16 cellular contexts compared by ENCODE assay signal in the genomic region with DNA sequence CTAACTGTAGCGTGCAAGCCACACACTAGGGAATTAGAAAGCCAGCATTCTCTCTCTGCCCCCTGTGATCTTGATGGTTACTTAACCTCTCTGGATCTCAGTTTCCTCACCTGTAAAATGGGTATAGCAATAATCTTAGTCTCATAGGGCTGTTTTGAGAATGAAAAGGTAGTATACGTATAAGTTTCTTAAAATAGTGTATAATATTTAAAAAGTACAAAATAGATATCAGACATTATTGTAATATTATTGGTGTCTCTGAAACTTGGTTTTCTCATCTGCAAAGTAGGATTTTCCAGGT.
DNase-seq lines count a peak whose midpoint lies in the region; TF ChIP-seq lines count a peak whose summit lies in the region.
"Had no signal": no experiment of that assay in that cellular context is flagged by ENCODE, and none has a peak within 500 bp of the region (broad histone marks: within the 10 kb centered on the region; RNA-seq: fewer than 3 reads in every experiment).

No MANE protein-coding gene starts in this region.

- H3K9me3 Mint-ChIP-seq in progenitor cell of endocrine pancreas (ENCODE audit: low read depth), result no peaks in the 10 kb centered on the region
- H3K9me3 Mint-ChIP-seq: GM23338, H9 had no signal

- H3K4me1 Mint-ChIP-seq in progenitor cell of endocrine pancreas (ENCODE audit: low read depth), result peaks cover 28% of the 10 kb centered on the region

- TF ChIP-seq CTCF in dorsolateral prefrontal cortex (IDR thresholded peaks at IDR 0.05 in 54 of 56, conservative IDR thresholded peaks at IDR 0.05 in 2 of 56; ENCODE audit: low read depth in 1 of 56, partially characterized antibody in 56 of 56), result no peak
- no peak for TF ChIP-seq CTCF in uterus (IDR thresholded peaks at IDR 0.05)
- TF ChIP-seq CTCF in progenitor cell of endocrine pancreas (IDR thresholded peaks at IDR 0.05; ENCODE audit: unreplicated experiment), result no peak

- no peak for TF ChIP-seq POLR2A in uterus (IDR thresholded peaks at IDR 0.05)

- H3K4me1 ChIP-seq in Karpas-422 (ENCODE audit: low read length) (peaks cover 96% of the 10 kb centered on the region), trophoblast cell (ENCODE audit: control insufficient read depth in 1 of 2, insufficient read depth in 2 of 2, low read length in 2 of 2) (peaks cover 5 to 14% of the 10 kb centered on the region in 2 experiments), uterus (no peaks in the 10 kb centered on the region)
- H3K4me1 ChIP-seq: BE2C had no signal

- H3K27me3 Mint-ChIP-seq in progenitor cell of endocrine pancreas, result no peaks in the 10 kb centered on the region
- H3K27me3 Mint-ChIP-seq: CD4-positive, alpha-beta memory T cell had no signal

- no peaks in the 10 kb centered on the region for H3K9me2 ChIP-seq in Karpas-422 (replicated peaks; ENCODE audit: insufficient read depth, low read length)

- H2AK5ac ChIP-seq in trophoblast cell (ENCODE audit: low read length), result no peak overlapping the region

- DNase-seq in Karpas-422 (no peak), dorsolateral prefrontal cortex (no peak), trophoblast cell (no peak), uterus (no peak), progenitor cell of endocrine pancreas (ENCODE audit: low spot score, unreplicated experiment) (no peak), T1000 (lab: John Stamatoyannopoulos, UW) (no peak), DMS 273 treated with DMSO at 0.1 percent for 48 hours (lab: John Stamatoyannopoulos, UW) (no peak)
- DNase-seq: BE2C; CD4-positive, alpha-beta memory T cell; COR-L47; DND-41; GDM1; H9 had no signal

- H4K91ac ChIP-seq in trophoblast cell (ENCODE audit: low read depth, low read length), result no peak overlapping the region

- no peak overlapping the region for H3K27ac Mint-ChIP-seq in progenitor cell of endocrine pancreas
- H3K27ac Mint-ChIP-seq: CD4-positive, alpha-beta memory T cell; GM23338; H9 had no signal

- peak overlapping the region; percentile 82; the same call in 1 of the 2 replicates for H3K9ac ChIP-seq in Karpas-422 (ENCODE audit: low read length)
- no peak overlapping the region for H3K9ac ChIP-seq in trophoblast cell (ENCODE audit: low read length)

- 0 out of 2 replicates have a peak overlapping the region, but pooled peaks have one; percentile 76 for H2AFZ ChIP-seq in Karpas-422 (ENCODE audit: low read length)
- H2AFZ ChIP-seq in trophoblast cell (ENCODE audit: insufficient read depth, low read length, poor library complexity), result no peak overlapping the region
- H2AFZ ChIP-seq: GM23338 had no signal

- peak overlapping the region; percentile 100 for H3K27ac ChIP-seq in Karpas-422 (ENCODE audit: low read length)
- peak overlapping the region; percentile 85 for H3K27ac ChIP-seq in angular gyrus (ENCODE audit: low read depth, low read length)
- peak overlapping the region in 55 of 59 donors; percentile 4 to 94 (median 84) for H3K27ac ChIP-seq in dorsolateral prefrontal cortex
- H3K27ac ChIP-seq in trophoblast cell (ENCODE audit: low read depth, low read length), result no peak overlapping the region
- H3K27ac ChIP-seq in uterus, result no peak overlapping the region
- H3K27ac ChIP-seq: C4-2B had no signal

- H3K4me3 ChIP-seq in Karpas-422 (ENCODE audit: low read length) (no peak overlapping the region), dorsolateral prefrontal cortex (peak overlapping the region in 24 of 59 donors; percentile 16 to 65 (median 46)), trophoblast cell (ENCODE audit: low read depth, low read length) (no peak overlapping the region), uterus (no peak overlapping the region)
- H3K4me3 ChIP-seq: GM23338 had no signal

- H3K36me3 ChIP-seq in Karpas-422 (ENCODE audit: insufficient read depth, low read length), result no peaks in the 10 kb centered on the region
- H3K36me3 ChIP-seq in trophoblast cell (ENCODE audit: control insufficient read depth in 1 of 2, insufficient read depth in 2 of 2, low read length in 2 of 2), result peaks cover 2 to 6% of the 10 kb centered on the region in 2 experiments
- no peaks in the 10 kb centered on the region for H3K36me3 ChIP-seq in uterus
- H3K36me3 ChIP-seq: BE2C had no signal

- H2BK120ac ChIP-seq in trophoblast cell (ENCODE audit: insufficient read depth, low read length, poor library complexity), result no peak overlapping the region

- WGBS in trophoblast cell (ENCODE audit: extremely low coverage, insufficient coverage, insufficient read length), result no CpG with 5 or more reads among the region's 2 CpGs

- H4K12ac ChIP-seq in trophoblast cell (ENCODE audit: low read depth, low read length), result no peak overlapping the region

- no peak overlapping the region for H2BK5ac ChIP-seq in trophoblast cell (ENCODE audit: low read depth, low read length, poor library complexity)

- H3K23ac ChIP-seq in trophoblast cell (ENCODE audit: low read length), result no peak overlapping the region

- no peak overlapping the region for H4K8ac ChIP-seq in trophoblast cell (ENCODE audit: low read depth, low read length)

- H3K36me3 Mint-ChIP-seq in progenitor cell of endocrine pancreas (ENCODE audit: insufficient read depth), result peaks cover 2% of the 10 kb centered on the region
- H3K36me3 Mint-ChIP-seq: CD4-positive, alpha-beta memory T cell had no signal

- H3K79me1 ChIP-seq in trophoblast cell (ENCODE audit: low read length), result no peaks in the 10 kb centered on the region

- H3K9me3 ChIP-seq in Karpas-422 (ENCODE audit: low read length) (no peaks in the 10 kb centered on the region), trophoblast cell (ENCODE audit: insufficient read depth, low read depth, low read length) (no peaks in the 10 kb centered on the region), uterus (no peaks in the 10 kb centered on the region)
- H3K9me3 ChIP-seq: BE2C had no signal

- H3K4ac ChIP-seq in trophoblast cell (ENCODE audit: low read depth, low read length), result peak overlapping the region; percentile 71

- intact Hi-C loops in dorsolateral prefrontal cortex (cut with DNase I) (loop anchor here in 1 of 2 donors (2.0 kb wide), 1 partner anchor 80 kb away; the partner anchor contains the start of gene CHN2), uterus (cut with DNase I; ENCODE audit: low total_unique reads) (no loop called here)

- H3K4me2 ChIP-seq in Karpas-422 (ENCODE audit: low read depth, low read length, poor library complexity, severe bottlenecking), result peak overlapping the region; percentile 78
- H3K4me2 ChIP-seq in trophoblast cell (ENCODE audit: low read length), result no peak overlapping the region
- H3K4me2 ChIP-seq: GM23338 had no signal

- H3K14ac ChIP-seq in trophoblast cell (ENCODE audit: low read length), result no peak overlapping the region

- H3K18ac ChIP-seq in trophoblast cell (ENCODE audit: low read length), result no peak overlapping the region

- H3K4me3 Mint-ChIP-seq in progenitor cell of endocrine pancreas (ENCODE audit: low read depth), result no peak overlapping the region
- H3K4me3 Mint-ChIP-seq: GM23338, H9 had no signal

- H3K79me2 ChIP-seq in Karpas-422 (ENCODE audit: low read length) (no peaks in the 10 kb centered on the region), trophoblast cell (ENCODE audit: control insufficient read depth, insufficient read depth, low read length, poor library complexity) (peaks cover 7% of the 10 kb centered on the region)

- no peaks in the 10 kb centered on the region for H3K27me3 ChIP-seq in Karpas-422 (ENCODE audit: low read length)
- no peaks in the 10 kb centered on the region for H3K27me3 ChIP-seq in dorsolateral prefrontal cortex
- no peaks in the 10 kb centered on the region for H3K27me3 ChIP-seq in trophoblast cell (ENCODE audit: insufficient read depth, low read length)
- H3K27me3 ChIP-seq in uterus, result no peaks in the 10 kb centered on the region
- H3K27me3 ChIP-seq: BE2C had no signal

- no peak overlapping the region for H2BK12ac ChIP-seq in trophoblast cell (ENCODE audit: low read length)

- no peaks in the 10 kb centered on the region for H4K20me1 ChIP-seq in Karpas-422 (ENCODE audit: insufficient read depth, low read depth, low read length)

Comparison
In these comparisons a context has a peak if more than half of its experiments do, and no peak if none do; other contexts are left out.
1. H3K27ac ChIP-seq: peak in Karpas-422 (single experiment), angular gyrus (single experiment) and dorsolateral prefrontal cortex (55 of 59); none in trophoblast cell (single experiment) and uterus (0 of 2).